38 cellular contexts compared by ENCODE assay signal in genomic region chr2:146351689-146352088, GRCh38.
"Had no signal": no experiment of that assay in that cellular context is flagged by ENCODE, and none has a peak within 500 bp of the region (broad histone marks: within the 10 kb centered on the region; RNA-seq: fewer than 3 reads in every experiment).

No MANE protein-coding gene starts in this region.

- H3K27me3 Mint-ChIP-seq: activated naive CD4-positive, alpha-beta T cell treated with anti-CD3 and anti-CD28 coated beads, Interleukin-2, amount 10 ng/mL, durations not matched to agents 7 days and 5 days; activated naive CD4-positive, alpha-beta T cell treated with anti-CD3 and anti-CD28 coated beads, Interleukin-2, amount 50 U/mL, for 24 hours; activated naive CD8-positive, alpha-beta T cell; activated naive CD8-positive, alpha-beta T cell treated with anti-CD3 and anti-CD28 coated beads for 36 hours; activated naive CD8-positive, alpha-beta T cell treated with anti-CD3 and anti-CD28 coated beads, Interleukin-2, amount 10 ng/mL, durations not matched to agents 7 days and 5 days; activated naive CD8-positive, alpha-beta T cell treated with anti-CD3 and anti-CD28 coated beads, Interleukin-2, amount 50 U/mL, for 24 hours; activated T-helper 17 cell treated with anti-CD3 and anti-CD28 coated beads, Interleukin-2, amount 50 U/mL, for 72 hours; brain; central memory CD8-positive, alpha-beta T cell had no signal

- H3K36me3 ChIP-seq: adrenal gland, ascending aorta, brain microvascular endothelial cell, breast epithelium, cardiac muscle cell had no signal

- H3K36me3 Mint-ChIP-seq: activated naive CD4-positive, alpha-beta T cell treated with anti-CD3 and anti-CD28 coated beads, Interleukin-2, amount 10 ng/mL, durations not matched to agents 7 days and 5 days; activated naive CD4-positive, alpha-beta T cell treated with anti-CD3 and anti-CD28 coated beads, Interleukin-2, amount 50 U/mL, for 24 hours; activated naive CD4-positive, alpha-beta T cell treated with anti-CD3 and anti-CD28 coated beads, Interleukin-2, amount 50 U/mL, for 72 hours; activated naive CD8-positive, alpha-beta T cell; activated naive CD8-positive, alpha-beta T cell treated with anti-CD3 and anti-CD28 coated beads for 36 hours; activated naive CD8-positive, alpha-beta T cell treated with anti-CD3 and anti-CD28 coated beads, Interleukin-2, amount 10 ng/mL, durations not matched to agents 7 days and 5 days; brain had no signal

- FAIRE-seq: astrocyte, bronchial epithelial cell had no signal

- ATAC-seq: activated naive CD4-positive, alpha-beta T cell treated with anti-CD3 and anti-CD28 coated beads, Interleukin-2, amount 50 U/mL, for 72 hours; activated naive CD8-positive, alpha-beta T cell treated with anti-CD3 and anti-CD28 coated beads, Interleukin-2, amount 50 U/mL, for 24 hours; activated T-cell treated with anti-CD3 and anti-CD28 coated beads, Interleukin-2, amount 50 U/mL, for 4 hours; activated T-cell treated with anti-CD3 and anti-CD28 coated beads, Interleukin-2, amount 50 U/mL, for 72 hours; activated T-helper 17 cell treated with anti-CD3 and anti-CD28 coated beads, Interleukin-2, amount 50 U/mL, for 72 hours; body of pancreas had no signal

- H3K4me3 Mint-ChIP-seq: activated naive CD4-positive, alpha-beta T cell treated with anti-CD3 and anti-CD28 coated beads for 36 hours; activated naive CD4-positive, alpha-beta T cell treated with anti-CD3 and anti-CD28 coated beads, Interleukin-2, amount 10 ng/mL, durations not matched to agents 7 days and 5 days; activated naive CD4-positive, alpha-beta T cell treated with anti-CD3 and anti-CD28 coated beads, Interleukin-2, amount 50 U/mL, for 24 hours; activated naive CD8-positive, alpha-beta T cell; activated naive CD8-positive, alpha-beta T cell treated with anti-CD3 and anti-CD28 coated beads for 36 hours; activated naive CD8-positive, alpha-beta T cell treated with anti-CD3 and anti-CD28 coated beads, Interleukin-2, amount 10 ng/mL, durations not matched to agents 7 days and 5 days; activated naive CD8-positive, alpha-beta T cell treated with anti-CD3 and anti-CD28 coated beads, Interleukin-2, amount 50 U/mL, for 24 hours; activated T-cell treated with anti-CD3 and anti-CD28 coated beads, Interleukin-2, amount 50 U/mL, for 4 hours; activated T-cell treated with anti-CD3 and anti-CD28 coated beads, Interleukin-2, amount 50 U/mL, for 72 hours; activated T-helper 1 cell treated with anti-CD3 and anti-CD28 coated beads, Interleukin-12 subunit alpha, Interleukin-12 subunit beta, Interleukin-2, Interleukin-4 antibody, amounts not matched to agents 30 ng/mL and 10 ng/mL and 1 ng/mL, durations not matched to agents 14 hours and 24 hours and 36 hours; activated T-helper 17 cell treated with anti-CD3 and anti-CD28 coated beads, Interleukin-2, amount 50 U/mL, for 72 hours; brain; central memory CD8-positive, alpha-beta T cell had no signal

- H3K9me3 Mint-ChIP-seq: activated naive CD4-positive, alpha-beta T cell treated with anti-CD3 and anti-CD28 coated beads for 36 hours; activated naive CD8-positive, alpha-beta T cell treated with anti-CD3 and anti-CD28 coated beads, Interleukin-2, amount 10 ng/mL, durations not matched to agents 7 days and 5 days; activated naive CD8-positive, alpha-beta T cell treated with anti-CD3 and anti-CD28 coated beads, Interleukin-2, amount 50 U/mL, for 24 hours; activated T-cell treated with anti-CD3 and anti-CD28 coated beads, Interleukin-2, amount 50 U/mL, for 4 hours; activated T-helper 1 cell treated with anti-CD3 and anti-CD28 coated beads, Interleukin-12 subunit alpha, Interleukin-12 subunit beta, Interleukin-2, Interleukin-4 antibody, amounts not matched to agents 30 ng/mL and 10 ng/mL and 1 ng/mL, durations not matched to agents 14 hours and 24 hours and 36 hours; activated T-helper 17 cell treated with anti-CD3 and anti-CD28 coated beads, Interleukin-2, amount 50 U/mL, for 72 hours; activated T-helper 2 cell treated with anti-CD3 and anti-CD28 coated beads, Interferon-gamma antibody, Interleukin-2, Interleukin-4, amounts not matched to agents 10 μg/mL and 5 μg/mL and 100 μg/mL, durations not matched to agents 14 hours and 24 hours and 36 hours; brain had no signal

- H3K4me3 ChIP-seq: adrenal gland, ascending aorta, body of pancreas, breast epithelium, cardiac muscle cell had no signal

- DNase-seq: activated effector memory CD4-positive, alpha-beta T cell treated with anti-CD3 and anti-CD28 coated beads, Interleukin-2, amount 50 U/mL, for 16 hours; activated effector memory CD4-positive, alpha-beta T cell treated with Interleukin-2 at 50 U/mL for 16 hours; activated gamma-delta T cell; activated gamma-delta T cell treated with Interleukin-2 at 50 U/mL for 16 hours; activated naive CD4-positive, alpha-beta T cell; activated naive CD4-positive, alpha-beta T cell treated with anti-CD3 and anti-CD28 coated beads for 36 hours; activated naive CD4-positive, alpha-beta T cell treated with anti-CD3 and anti-CD28 coated beads, Interleukin-2, amount 10 ng/mL, durations not matched to agents 7 days and 5 days; activated naive CD4-positive, alpha-beta T cell treated with anti-CD3 and anti-CD28 coated beads, Interleukin-2, amount 50 U/mL, for 16 hours; activated naive CD4-positive, alpha-beta T cell treated with Interleukin-2 at 50 U/mL for 16 hours; activated naive CD8-positive, alpha-beta T cell treated with anti-CD3 and anti-CD28 coated beads for 36 hours; activated naive CD8-positive, alpha-beta T cell treated with anti-CD3 and anti-CD28 coated beads, Interleukin-2, amount 10 ng/mL, durations not matched to agents 7 days and 5 days; activated naive CD8-positive, alpha-beta T cell treated with anti-CD3 and anti-CD28 coated beads, Interleukin-2, amount 50 U/mL, for 24 hours; activated T-cell treated with anti-CD3 and anti-CD28 coated beads, Interleukin-2, amount 50 U/mL, for 4 hours; activated T-cell treated with anti-CD3 and anti-CD28 coated beads, Interleukin-2, amount 50 U/mL, for 48 hours; activated T-cell treated with anti-CD3 and anti-CD28 coated beads, Interleukin-2, amount 50 U/mL, for 72 hours; adrenal gland; amniotic stem cell; amygdala; anterior cingulate cortex; aorta; body of pancreas; brain microvascular endothelial cell; caudate nucleus; central memory CD4-positive, alpha-beta T cell; cerebellar nuclear complex had no signal

- H3K27me3 ChIP-seq: adrenal gland, ascending aorta, body of pancreas, brain microvascular endothelial cell, breast epithelium, cardiac muscle cell had no signal

- H3K9me3 ChIP-seq: adrenal gland, ascending aorta, body of pancreas, breast epithelium had no signal

- H3K4me1 ChIP-seq: adrenal gland, ascending aorta, body of pancreas, breast epithelium had no signal

- H3K4me1 Mint-ChIP-seq: activated naive CD4-positive, alpha-beta T cell treated with anti-CD3 and anti-CD28 coated beads, Interleukin-2, amount 10 ng/mL, durations not matched to agents 7 days and 5 days; activated naive CD4-positive, alpha-beta T cell treated with anti-CD3 and anti-CD28 coated beads, Interleukin-2, amount 50 U/mL, for 24 hours; activated naive CD8-positive, alpha-beta T cell treated with anti-CD3 and anti-CD28 coated beads for 36 hours; activated naive CD8-positive, alpha-beta T cell treated with anti-CD3 and anti-CD28 coated beads, Interleukin-2, amount 10 ng/mL, durations not matched to agents 7 days and 5 days; activated naive CD8-positive, alpha-beta T cell treated with anti-CD3 and anti-CD28 coated beads, Interleukin-2, amount 50 U/mL, for 24 hours; activated T-helper 17 cell treated with anti-CD3 and anti-CD28 coated beads, Interleukin-2, amount 50 U/mL, for 72 hours; brain; central memory CD8-positive, alpha-beta T cell had no signal

- H3K27ac ChIP-seq: adrenal gland, ascending aorta, body of pancreas, brain microvascular endothelial cell, breast epithelium, cardiac muscle cell had no signal

- H3K27ac Mint-ChIP-seq: activated naive CD4-positive, alpha-beta T cell treated with anti-CD3 and anti-CD28 coated beads for 36 hours; activated naive CD4-positive, alpha-beta T cell treated with anti-CD3 and anti-CD28 coated beads, Interleukin-2, amount 10 ng/mL, durations not matched to agents 7 days and 5 days; activated naive CD4-positive, alpha-beta T cell treated with anti-CD3 and anti-CD28 coated beads, Interleukin-2, amount 50 U/mL, for 24 hours; activated naive CD4-positive, alpha-beta T cell treated with anti-CD3 and anti-CD28 coated beads, Interleukin-2, amount 50 U/mL, for 72 hours; activated naive CD8-positive, alpha-beta T cell; activated naive CD8-positive, alpha-beta T cell treated with anti-CD3 and anti-CD28 coated beads for 36 hours; activated naive CD8-positive, alpha-beta T cell treated with anti-CD3 and anti-CD28 coated beads, Interleukin-2, amount 10 ng/mL, durations not matched to agents 7 days and 5 days; activated naive CD8-positive, alpha-beta T cell treated with anti-CD3 and anti-CD28 coated beads, Interleukin-2, amount 50 U/mL, for 24 hours; activated T-cell treated with anti-CD3 and anti-CD28 coated beads, Interleukin-2, amount 50 U/mL, for 72 hours; activated T-helper 1 cell treated with anti-CD3 and anti-CD28 coated beads, Interleukin-12 subunit alpha, Interleukin-12 subunit beta, Interleukin-2, Interleukin-4 antibody, amounts not matched to agents 30 ng/mL and 10 ng/mL and 1 ng/mL, durations not matched to agents 14 hours and 24 hours and 36 hours; activated T-helper 17 cell treated with anti-CD3 and anti-CD28 coated beads, Interleukin-2, amount 50 U/mL, for 72 hours; activated T-helper 2 cell treated with anti-CD3 and anti-CD28 coated beads, Interferon-gamma antibody, Interleukin-2, Interleukin-4, amounts not matched to agents 10 μg/mL and 5 μg/mL and 100 μg/mL, durations not matched to agents 14 hours and 24 hours and 36 hours; brain had no signal
